Comparison of ENCODE assay signal across 18 cellular contexts in genomic region chr6:152721956-152722355, GRCh38. TPM values are rescaled to one million over a fixed set of nuclear protein-coding genes. Genes with fewer than 3 reads are reported as not detected.
"Had no signal": no experiment of that assay in that cellular context is flagged by ENCODE, and none has a peak within 500 bp of the region (broad histone marks: within the 10 kb centered on the region; RNA-seq: fewer than 3 reads in every experiment).

No MANE protein-coding gene starts in this region.

- H3K36me3 ChIP-seq: tibial artery, uterus had no signal

- ATAC-seq: activated CD8-positive, alpha-beta memory T cell treated with anti-CD3 and anti-CD28 coated beads, Interleukin-2, amount 10 ng/mL, durations not matched to agents 7 days and 5 days; left lobe of liver; natural killer cell treated with Interleukin-12 subunit alpha and Interleukin-12 subunit beta and Interleukin-15 and Interleukin-18, amount 100 ng/mL, for 72 hours; stimulated activated naive CD8-positive, alpha-beta T cell treated with anti-CD3 and anti-CD28 coated beads, Interleukin-15, Interleukin-2, amounts not matched to agents 100 U/mL and 50 U/mL, for 24 hours had no signal

- H3K9me3 ChIP-seq: tibial artery, uterus had no signal

- H3K4me3 ChIP-seq: lung, tibial artery, uterus had no signal

- H3K27ac ChIP-seq: epithelial cell of prostate, tibial artery, uterus had no signal

- H3K27me3 ChIP-seq: tibial artery, uterus had no signal

- H3K4me1 ChIP-seq: tibial artery, uterus had no signal

- DNase-seq: activated CD4-positive, alpha-beta memory T cell treated with anti-CD3 and anti-CD28 coated beads, Interleukin-2, amount 10 ng/mL, durations not matched to agents 7 days and 5 days; activated CD4-positive, alpha-beta T cell treated with anti-CD3 and anti-CD28 coated beads for 4 hours; activated CD8-positive, alpha-beta memory T cell treated with anti-CD3 and anti-CD28 coated beads, Interleukin-2, amount 10 ng/mL, durations not matched to agents 7 days and 5 days; activated naive CD8-positive, alpha-beta T cell treated with anti-CD3 and anti-CD28 coated beads for 36 hours; amniotic stem cell; dermis blood vessel endothelial cell; effector memory CD4-positive, alpha-beta T cell; hypothalamus; stimulated activated naive CD8-positive, alpha-beta T cell treated with anti-CD3 and anti-CD28 coated beads, Interleukin-15, Interleukin-2, amounts not matched to agents 100 U/mL and 50 U/mL, for 24 hours; substantia nigra; T-helper 2 cell; tibial artery; uterus had no signal

RNA-seq across cellular contexts. Expression of gene MYCT1, which starts 24.3 kb away (rescaled TPM):
- total RNA-seq: activated CD4-positive, alpha-beta memory T cell treated with anti-CD3 and anti-CD28 coated beads, Interleukin-2, amount 10 ng/mL, durations not matched to agents 7 days and 5 days; activated CD8-positive, alpha-beta memory T cell treated with anti-CD3 and anti-CD28 coated beads, Interleukin-2, amount 10 ng/mL, durations not matched to agents 7 days and 5 days; activated naive CD8-positive, alpha-beta T cell treated with anti-CD3 and anti-CD28 coated beads for 36 hours; natural killer cell treated with Interleukin-12 subunit alpha and Interleukin-12 subunit beta and Interleukin-15 and Interleukin-18, amount 100 ng/mL, for 72 hours had no signal

RNA-seq across cellular contexts. Expression of gene VIP, which starts 28.6 kb away (rescaled TPM):
- total RNA-seq: activated CD4-positive, alpha-beta memory T cell treated with anti-CD3 and anti-CD28 coated beads, Interleukin-2, amount 10 ng/mL, durations not matched to agents 7 days and 5 days; activated CD8-positive, alpha-beta memory T cell treated with anti-CD3 and anti-CD28 coated beads, Interleukin-2, amount 10 ng/mL, durations not matched to agents 7 days and 5 days; activated naive CD8-positive, alpha-beta T cell treated with anti-CD3 and anti-CD28 coated beads for 36 hours; mesothelial cell of epicardium; natural killer cell treated with Interleukin-12 subunit alpha and Interleukin-12 subunit beta and Interleukin-15 and Interleukin-18, amount 100 ng/mL, for 72 hours had no signal
